22 cellular contexts compared by ENCODE assay signal in the genomic region with DNA sequence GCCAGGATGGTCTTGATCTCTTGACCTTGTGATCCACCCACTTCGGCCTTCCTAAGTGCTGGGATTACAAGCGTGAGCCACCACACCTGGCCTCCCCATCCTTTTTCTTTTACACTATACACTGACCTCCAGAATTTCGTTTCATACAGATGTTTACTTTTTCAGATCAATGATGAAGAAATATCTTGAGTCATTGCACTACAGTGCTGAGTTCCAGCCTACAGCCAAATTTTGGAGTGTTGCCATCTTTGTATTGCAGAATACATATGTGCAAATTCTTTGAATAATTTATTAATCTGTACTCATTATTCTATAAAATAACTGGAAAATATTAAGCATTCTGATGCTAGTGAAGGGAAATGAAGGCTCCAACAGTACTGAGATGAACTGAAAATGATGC. TPM values are rescaled to one million over a fixed set of nuclear protein-coding genes. Genes with fewer than 3 reads are reported as not detected.
"Had no signal": no experiment of that assay in that cellular context is flagged by ENCODE, and none has a peak within 500 bp of the region (broad histone marks: within the 10 kb centered on the region; RNA-seq: fewer than 3 reads in every experiment).

No MANE protein-coding gene starts in this region.

- H3K27ac ChIP-seq: body of pancreas, dorsolateral prefrontal cortex, esophagus muscularis mucosa, neutrophil, tibial artery, vagina, VCaP had no signal

- H3K4me3 Mint-ChIP-seq: activated CD8-positive, alpha-beta T cell treated with anti-CD3 and anti-CD28 coated beads for 36 hours; activated naive CD4-positive, alpha-beta T cell treated with anti-CD3 and anti-CD28 coated beads for 36 hours; activated T-helper 1 cell treated with anti-CD3 and anti-CD28 coated beads, Interleukin-12 subunit alpha, Interleukin-12 subunit beta, Interleukin-2, Interleukin-4 antibody, amounts not matched to agents 30 ng/mL and 10 ng/mL and 1 ng/mL, durations not matched to agents 14 hours and 24 hours and 36 hours; immature natural killer cell; naive thymus-derived CD8-positive, alpha-beta T cell; stimulated activated memory B cell treated with anti-CD40 and anti-IgM and Interleukin-4, amounts not matched to agents 10 μg/mL and 1 μg/mL and 100 μg/mL, for 72 hours; T-cell had no signal

- H3K36me3 Mint-ChIP-seq: immature natural killer cell; naive thymus-derived CD8-positive, alpha-beta T cell; stimulated activated memory B cell treated with anti-CD40 and anti-IgM and Interleukin-4, amounts not matched to agents 10 μg/mL and 1 μg/mL and 100 μg/mL, for 72 hours; T-cell had no signal

- H3K27me3 Mint-ChIP-seq: activated CD8-positive, alpha-beta T cell treated with anti-CD3 and anti-CD28 coated beads for 36 hours; stimulated activated memory B cell treated with anti-CD40 and anti-IgM and Interleukin-4, amounts not matched to agents 10 μg/mL and 1 μg/mL and 100 μg/mL, for 72 hours had no signal

- H3K27ac Mint-ChIP-seq: activated CD8-positive, alpha-beta T cell treated with anti-CD3 and anti-CD28 coated beads for 36 hours; activated naive CD4-positive, alpha-beta T cell treated with anti-CD3 and anti-CD28 coated beads for 36 hours; activated T-helper 1 cell treated with anti-CD3 and anti-CD28 coated beads, Interleukin-12 subunit alpha, Interleukin-12 subunit beta, Interleukin-2, Interleukin-4 antibody, amounts not matched to agents 30 ng/mL and 10 ng/mL and 1 ng/mL, durations not matched to agents 14 hours and 24 hours and 36 hours; immature natural killer cell; naive thymus-derived CD8-positive, alpha-beta T cell; stimulated activated memory B cell treated with anti-CD40 and anti-IgM and Interleukin-4, amounts not matched to agents 10 μg/mL and 1 μg/mL and 100 μg/mL, for 72 hours; T-cell had no signal

- H3K4me3 ChIP-seq: body of pancreas, dorsolateral prefrontal cortex, esophagus muscularis mucosa, mucosa of descending colon, tibial artery, vagina had no signal

- ATAC-seq: activated CD8-positive, alpha-beta T cell treated with anti-CD3 and anti-CD28 coated beads for 36 hours; body of pancreas; left cardiac atrium; mucosa of descending colon; naive thymus-derived CD8-positive, alpha-beta T cell; right cardiac atrium; stimulated activated memory B cell treated with anti-CD40 and anti-IgM and Interleukin-4, amounts not matched to agents 10 μg/mL and 1 μg/mL and 100 μg/mL, for 72 hours; T-cell had no signal

- H3K27me3 ChIP-seq: body of pancreas, esophagus muscularis mucosa, neutrophil, tibial artery, vagina had no signal

- H3K4me1 ChIP-seq: body of pancreas, esophagus muscularis mucosa, tibial artery, vagina had no signal

- H3K9me3 ChIP-seq: body of pancreas, esophagus muscularis mucosa, mucosa of descending colon, neutrophil, tibial artery, vagina had no signal

- H3K4me1 Mint-ChIP-seq: immature natural killer cell; naive thymus-derived CD8-positive, alpha-beta T cell; T-cell had no signal

- H3K9me3 Mint-ChIP-seq: activated CD8-positive, alpha-beta T cell treated with anti-CD3 and anti-CD28 coated beads for 36 hours; activated naive CD4-positive, alpha-beta T cell treated with anti-CD3 and anti-CD28 coated beads for 36 hours; activated T-helper 1 cell treated with anti-CD3 and anti-CD28 coated beads, Interleukin-12 subunit alpha, Interleukin-12 subunit beta, Interleukin-2, Interleukin-4 antibody, amounts not matched to agents 30 ng/mL and 10 ng/mL and 1 ng/mL, durations not matched to agents 14 hours and 24 hours and 36 hours; naive thymus-derived CD8-positive, alpha-beta T cell; stimulated activated memory B cell treated with anti-CD40 and anti-IgM and Interleukin-4, amounts not matched to agents 10 μg/mL and 1 μg/mL and 100 μg/mL, for 72 hours; T-cell had no signal

- DNase-seq: activated CD4-positive, alpha-beta T cell treated with anti-CD3 and anti-CD28 coated beads for 4 hours; activated CD8-positive, alpha-beta memory T cell treated with anti-CD3 and anti-CD28 coated beads, Interleukin-2, amount 50 U/mL, for 4 hours; activated CD8-positive, alpha-beta T cell treated with anti-CD3 and anti-CD28 coated beads for 36 hours; activated naive CD4-positive, alpha-beta T cell treated with anti-CD3 and anti-CD28 coated beads for 36 hours; body of pancreas; dorsolateral prefrontal cortex; glutamatergic neuron; immature natural killer cell; left cardiac atrium; mucosa of descending colon; naive thymus-derived CD8-positive, alpha-beta T cell; T-cell; tibial artery had no signal

- H3K36me3 ChIP-seq: esophagus muscularis mucosa, neutrophil, tibial artery, vagina had no signal

RNA-seq across cellular contexts. Expression of a gene that starts 12.5 kb away (rescaled TPM):
- total RNA-seq: activated CD8-positive, alpha-beta T cell treated with anti-CD3 and anti-CD28 coated beads for 36 hours; activated naive CD4-positive, alpha-beta T cell treated with anti-CD3 and anti-CD28 coated beads for 36 hours; activated T-helper 1 cell treated with anti-CD3 and anti-CD28 coated beads, Interleukin-12 subunit alpha, Interleukin-12 subunit beta, Interleukin-2, Interleukin-4 antibody, amounts not matched to agents 30 ng/mL and 10 ng/mL and 1 ng/mL, durations not matched to agents 14 hours and 24 hours and 36 hours; chondrocyte; lung microvascular endothelial cell; naive thymus-derived CD8-positive, alpha-beta T cell; T-cell; vagina had no signal
- polyA plus RNA-seq: immature natural killer cell; naive thymus-derived CD8-positive, alpha-beta T cell; right cardiac atrium had no signal
